ENCODE assay signal across 1 cellular context in the genomic region with DNA sequence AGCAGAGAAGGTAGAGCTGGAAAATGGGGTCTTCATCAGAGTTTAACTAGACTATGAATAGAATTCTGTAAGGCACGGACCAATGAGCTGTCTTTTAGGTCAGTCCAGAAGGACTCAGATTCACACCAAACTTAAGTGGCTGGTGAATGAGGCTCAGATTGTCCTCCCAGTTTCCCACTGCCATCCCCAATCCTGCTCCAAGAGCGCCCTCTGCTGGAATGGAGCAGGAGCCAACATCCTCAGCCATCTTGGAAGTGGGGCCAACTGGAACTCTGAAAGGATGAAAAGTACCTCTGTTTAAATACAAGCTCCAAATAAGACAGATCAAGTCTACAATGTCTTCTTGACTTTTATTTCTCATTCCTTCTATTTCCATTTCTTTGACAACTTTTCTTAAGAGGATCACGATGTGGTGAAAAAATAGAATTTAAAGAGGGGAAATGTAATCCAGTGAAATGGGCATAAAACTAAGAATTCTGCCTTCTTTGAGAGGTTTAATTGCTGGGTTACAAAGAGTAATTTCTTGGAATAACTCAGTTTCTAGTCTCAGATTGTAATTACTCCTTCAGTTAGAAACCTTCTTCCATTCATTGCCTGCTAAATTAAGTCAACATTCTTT.
TF ChIP-seq lines count a peak whose summit lies in the region.

No MANE protein-coding gene starts in this region.

TF ChIP-seq in HepG2, 621 proteins besides CTCF, POLR2A, EP300 and RAD21 (continued from another document and continues in another):
- TF ChIP-seq ZNF639 (CRISPR knock-in tag; conservative IDR thresholded peaks at IDR 0.05) (no peak), RERE (CRISPR knock-in tag; IDR thresholded peaks at IDR 0.05; ENCODE audit: low read depth) (no peak), HNRNPUL1 (IDR thresholded peaks at IDR 0.05; ENCODE audit: low read depth, low read length) (no peak), ZIK1 (CRISPR knock-in tag; IDR thresholded peaks at IDR 0.05; ENCODE audit: borderline replicate concordance, low read depth) (no peak), TBX2 (CRISPR knock-in tag; IDR thresholded peaks at IDR 0.05; ENCODE audit: borderline replicate concordance) (0 out of 2 replicates have a peak, but pooled peaks have one; percentile 16), CBX1 (IDR thresholded peaks at IDR 0.05; ENCODE audit: low read depth) (no peak), ETV6 (CRISPR knock-in tag; conservative IDR thresholded peaks at IDR 0.05) (no peak), ZHX1 (CRISPR knock-in tag; IDR thresholded peaks at IDR 0.05; ENCODE audit: low read depth) (no peak), NR2F1 (CRISPR knock-in tag; IDR thresholded peaks at IDR 0.05) (no peak), HDAC2 (CRISPR knock-in tag; IDR thresholded peaks at IDR 0.05) (no peak), ZNF207 (IDR thresholded peaks at IDR 0.05; ENCODE audit: borderline replicate concordance) (no peak), KAT8 (CRISPR knock-in tag; IDR thresholded peaks at IDR 0.05) (peak; percentile 30; the same call in 1 of the 2 replicates), ZMYM4 (CRISPR knock-in tag; IDR thresholded peaks at IDR 0.05) (peak; percentile 93), POLR2AphosphoS5 (IDR thresholded peaks at IDR 0.05; ENCODE audit: low read depth, low read length) (no peak), HES4 (CRISPR knock-in tag; IDR thresholded peaks at IDR 0.05; ENCODE audit: borderline replicate concordance) (no peak), CSRNP2 (CRISPR knock-in tag; conservative IDR thresholded peaks at IDR 0.05; ENCODE audit: low read depth) (no peak), ZNF652 (CRISPR knock-in tag; IDR thresholded peaks at IDR 0.05; ENCODE audit: borderline replicate concordance, low read depth) (no peak), RXRB (CRISPR knock-in tag; IDR thresholded peaks at IDR 0.05; ENCODE audit: borderline replicate concordance) (peak; percentile 55; the same call in 1 of the 2 replicates), PRPF4 (IDR thresholded peaks at IDR 0.05; ENCODE audit: low read depth, low read length, poor library complexity, severe bottlenecking) (no peak), NR1H2 (CRISPR knock-in tag; IDR thresholded peaks at IDR 0.05; ENCODE audit: borderline replicate concordance, low read depth) (no peak), ZBTB38 (CRISPR knock-in tag; IDR thresholded peaks at IDR 0.05) (no peak), CBX5 (CRISPR knock-in tag; IDR thresholded peaks at IDR 0.05; ENCODE audit: borderline replicate concordance) (peak; percentile 84), ZNF354B (CRISPR knock-in tag; IDR thresholded peaks at IDR 0.05) (no peak), FOXC1 (CRISPR knock-in tag; IDR thresholded peaks at IDR 0.05; ENCODE audit: borderline replicate concordance) (0 out of 2 replicates have a peak, but pooled peaks have one; percentile 57), ATAD3A (CRISPR knock-in tag; IDR thresholded peaks at IDR 0.05) (no peak)
- TF ChIP-seq, protein P1, sequence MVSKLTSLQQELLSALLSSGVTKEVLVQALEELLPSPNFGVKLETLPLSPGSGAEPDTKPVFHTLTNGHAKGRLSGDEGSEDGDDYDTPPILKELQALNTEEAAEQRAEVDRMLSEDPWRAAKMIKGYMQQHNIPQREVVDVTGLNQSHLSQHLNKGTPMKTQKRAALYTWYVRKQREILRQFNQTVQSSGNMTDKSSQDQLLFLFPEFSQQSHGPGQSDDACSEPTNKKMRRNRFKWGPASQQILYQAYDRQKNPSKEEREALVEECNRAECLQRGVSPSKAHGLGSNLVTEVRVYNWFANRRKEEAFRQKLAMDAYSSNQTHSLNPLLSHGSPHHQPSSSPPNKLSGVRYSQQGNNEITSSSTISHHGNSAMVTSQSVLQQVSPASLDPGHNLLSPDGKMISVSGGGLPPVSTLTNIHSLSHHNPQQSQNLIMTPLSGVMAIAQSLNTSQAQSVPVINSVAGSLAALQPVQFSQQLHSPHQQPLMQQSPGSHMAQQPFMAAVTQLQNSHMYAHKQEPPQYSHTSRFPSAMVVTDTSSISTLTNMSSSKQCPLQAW (CRISPR knock-in tag; IDR thresholded peaks at IDR 0.05) = peak; percentile 60
- TF ChIP-seq, protein P2, sequence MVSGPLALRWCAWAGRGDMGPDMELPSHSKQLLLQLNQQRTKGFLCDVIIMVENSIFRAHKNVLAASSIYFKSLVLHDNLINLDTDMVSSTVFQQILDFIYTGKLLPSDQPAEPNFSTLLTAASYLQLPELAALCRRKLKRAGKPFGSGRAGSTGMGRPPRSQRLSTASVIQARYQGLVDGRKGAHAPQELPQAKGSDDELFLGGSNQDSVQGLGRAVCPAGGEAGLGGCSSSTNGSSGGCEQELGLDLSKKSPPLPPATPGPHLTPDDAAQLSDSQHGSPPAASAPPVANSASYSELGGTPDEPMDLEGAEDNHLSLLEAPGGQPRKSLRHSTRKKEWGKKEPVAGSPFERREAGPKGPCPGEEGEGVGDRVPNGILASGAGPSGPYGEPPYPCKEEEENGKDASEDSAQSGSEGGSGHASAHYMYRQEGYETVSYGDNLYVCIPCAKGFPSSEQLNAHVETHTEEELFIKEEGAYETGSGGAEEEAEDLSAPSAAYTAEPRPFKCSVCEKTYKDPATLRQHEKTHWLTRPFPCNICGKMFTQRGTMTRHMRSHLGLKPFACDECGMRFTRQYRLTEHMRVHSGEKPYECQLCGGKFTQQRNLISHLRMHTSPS (CRISPR knock-in tag; IDR thresholded peaks at IDR 0.05; ENCODE audit: low read depth) = no peak
- TF ChIP-seq, protein P3, sequence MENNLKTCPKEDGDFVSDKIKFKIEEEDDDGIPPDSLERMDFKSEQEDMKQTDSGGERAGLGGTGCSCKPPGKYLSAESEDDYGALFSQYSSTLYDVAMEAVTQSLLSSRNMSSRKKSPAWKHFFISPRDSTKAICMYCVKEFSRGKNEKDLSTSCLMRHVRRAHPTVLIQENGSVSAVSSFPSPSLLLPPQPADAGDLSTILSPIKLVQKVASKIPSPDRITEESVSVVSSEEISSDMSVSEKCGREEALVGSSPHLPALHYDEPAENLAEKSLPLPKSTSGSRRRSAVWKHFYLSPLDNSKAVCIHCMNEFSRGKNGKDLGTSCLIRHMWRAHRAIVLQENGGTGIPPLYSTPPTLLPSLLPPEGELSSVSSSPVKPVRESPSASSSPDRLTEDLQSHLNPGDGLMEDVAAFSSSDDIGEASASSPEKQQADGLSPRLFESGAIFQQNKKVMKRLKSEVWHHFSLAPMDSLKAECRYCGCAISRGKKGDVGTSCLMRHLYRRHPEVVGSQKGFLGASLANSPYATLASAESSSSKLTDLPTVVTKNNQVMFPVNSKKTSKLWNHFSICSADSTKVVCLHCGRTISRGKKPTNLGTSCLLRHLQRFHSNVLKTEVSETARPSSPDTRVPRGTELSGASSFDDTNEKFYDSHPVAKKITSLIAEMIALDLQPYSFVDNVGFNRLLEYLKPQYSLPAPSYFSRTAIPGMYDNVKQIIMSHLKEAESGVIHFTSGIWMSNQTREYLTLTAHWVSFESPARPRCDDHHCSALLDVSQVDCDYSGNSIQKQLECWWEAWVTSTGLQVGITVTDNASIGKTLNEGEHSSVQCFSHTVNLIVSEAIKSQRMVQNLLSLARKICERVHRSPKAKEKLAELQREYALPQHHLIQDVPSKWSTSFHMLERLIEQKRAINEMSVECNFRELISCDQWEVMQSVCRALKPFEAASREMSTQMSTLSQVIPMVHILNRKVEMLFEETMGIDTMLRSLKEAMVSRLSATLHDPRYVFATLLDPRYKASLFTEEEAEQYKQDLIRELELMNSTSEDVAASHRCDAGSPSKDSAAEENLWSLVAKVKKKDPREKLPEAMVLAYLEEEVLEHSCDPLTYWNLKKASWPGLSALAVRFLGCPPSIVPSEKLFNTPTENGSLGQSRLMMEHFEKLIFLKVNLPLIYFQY (CRISPR knock-in tag; IDR thresholded peaks at IDR 0.05; ENCODE audit: borderline replicate concordance) = no peak
